Comparison of ENCODE assay signal across 18 cellular contexts in genomic region chr6:122825180-122825579, GRCh38. TPM values are rescaled to one million over a fixed set of nuclear protein-coding genes. Genes with fewer than 3 reads are reported as not detected.
A peak's percentile ranks its signal among the peaks of the same experiment; 100 is the strongest.
DNase-seq lines count a peak whose midpoint lies in the region; ATAC-seq and TF ChIP-seq lines count a peak whose summit lies in the region.
"Had no signal": no experiment of that assay in that cellular context is flagged by ENCODE, and none has a peak within 500 bp of the region (broad histone marks: within the 10 kb centered on the region; RNA-seq: fewer than 3 reads in every experiment).

No MANE protein-coding gene starts in this region.

- H3K27me3 Mint-ChIP-seq in neural crest cell (ENCODE audit: low read depth), result no peaks in the 10 kb centered on the region
- H3K27me3 Mint-ChIP-seq: B cell; CD4-positive, CD25-positive, alpha-beta regulatory T cell had no signal

- H3K27me3 ChIP-seq in Peyer's patch, result no peaks in the 10 kb centered on the region

- H3K4me3 ChIP-seq in Peyer's patch, result no peak overlapping the region

- no peak for TF ChIP-seq POLR2A in Peyer's patch (IDR thresholded peaks at IDR 0.05)

- TF ChIP-seq CTCF in neural crest cell (conservative IDR thresholded peaks at IDR 0.05), result no peak
- TF ChIP-seq CTCF in Peyer's patch (IDR thresholded peaks at IDR 0.05), result no peak

- no peak overlapping the region for H3K27ac ChIP-seq in Peyer's patch
- H3K27ac ChIP-seq: 22Rv1 had no signal

- no peaks in the 10 kb centered on the region for H3K9me3 ChIP-seq in Peyer's patch
- H3K9me3 ChIP-seq: Caco-2 had no signal

- H3K4me1 ChIP-seq in Peyer's patch, result no peaks in the 10 kb centered on the region
- H3K4me1 ChIP-seq: Caco-2 had no signal

- H3K4me3 Mint-ChIP-seq in neural crest cell, result peak overlapping the region; percentile 37
- H3K4me3 Mint-ChIP-seq: B cell; CD4-positive, CD25-positive, alpha-beta regulatory T cell had no signal

- DNase-seq in NCI-H2029 (lab: John Stamatoyannopoulos, UW) (peak; percentile 28), NCI-H2029 treated with DMSO at 0.1 percent for 48 hours (lab: John Stamatoyannopoulos, UW) (no peak), NCI-H526 treated with DMSO at 0.1 percent for 48 hours (lab: John Stamatoyannopoulos, UW) (peak; percentile 43), astrocyte of the hippocampus (ENCODE audit: low read depth, low spot score) (peak; percentile 31), neural crest cell (ENCODE audit: low read depth, low spot score) (no peak), Peyer's patch (no peak)
- DNase-seq: Caco-2; CD4-positive, CD25-positive, alpha-beta regulatory T cell; DMS53; H7; MV-4-11; NCI-H1417 treated with DMSO at 0.1 percent for 48 hours; PC-3 had no signal

- H3K36me3 ChIP-seq in Peyer's patch, result no peaks in the 10 kb centered on the region

- ATAC-seq in GM18858 (IDR thresholded peaks at IDR 0.05; ENCODE audit: unreplicated experiment) (no peak), HG03439 (IDR thresholded peaks at IDR 0.05; ENCODE audit: unreplicated experiment) (no peak)
- ATAC-seq: PC-3 had no signal

- H3K4me1 Mint-ChIP-seq in neural crest cell, result peaks cover 59% of the 10 kb centered on the region
- H3K4me1 Mint-ChIP-seq: B cell; CD4-positive, CD25-positive, alpha-beta regulatory T cell had no signal

- H3K9me3 Mint-ChIP-seq in neural crest cell, result peaks cover 2% of the 10 kb centered on the region

- no peak overlapping the region for H3K27ac Mint-ChIP-seq in neural crest cell (ENCODE audit: unreplicated experiment)
- H3K27ac Mint-ChIP-seq: B cell; CD4-positive, CD25-positive, alpha-beta regulatory T cell had no signal

- H3K36me3 Mint-ChIP-seq in neural crest cell (ENCODE audit: low read depth), result peaks cover 13% of the 10 kb centered on the region
- H3K36me3 Mint-ChIP-seq: CD4-positive, CD25-positive, alpha-beta regulatory T cell had no signal

RNA-seq across cellular contexts. Expression of gene SMPDL3A, which starts 36.1 kb away (rescaled TPM):
- total RNA-seq in neural crest cell (3.3 and 3.6 TPM in 2 replicates), Peyer's patch (100 to 1,000 TPM in 3 of 4 donors, 10 to 100 TPM in 1; 15.7 to 641 (median 190) TPM)
- total RNA-seq: CD4-positive, CD25-positive, alpha-beta regulatory T cell had no signal

RNA-seq across cellular contexts. Expression of gene FABP7, which starts 45.7 kb away (rescaled TPM):
- total RNA-seq in neural crest cell (246 and 256 TPM in 2 replicates), Peyer's patch (not detected)
- total RNA-seq: B cell; Caco-2; CD4-positive, CD25-positive, alpha-beta regulatory T cell; NCI-H460; PC-3 had no signal

Comparison
In these comparisons a context has a peak if more than half of its experiments do, and no peak if none do; other contexts are left out.
1. DNase-seq: peak in NCI-H2029 (single experiment), NCI-H526 treated with DMSO at 0.1 percent for 48 hours (single experiment) and astrocyte of the hippocampus (single experiment); none in NCI-H2029 treated with DMSO at 0.1 percent for 48 hours (single experiment), neural crest cell (single experiment) and Peyer's patch (0 of 3).
2. RNA of gene FABP7, which starts 45.7 kb away (total RNA-seq): 246 to 256 TPM in neural crest cell; not detected in Peyer's patch; every median in the first group is over 100 times any median in the second.